ENCODE assay signal across 15 cellular contexts in the genomic region with DNA sequence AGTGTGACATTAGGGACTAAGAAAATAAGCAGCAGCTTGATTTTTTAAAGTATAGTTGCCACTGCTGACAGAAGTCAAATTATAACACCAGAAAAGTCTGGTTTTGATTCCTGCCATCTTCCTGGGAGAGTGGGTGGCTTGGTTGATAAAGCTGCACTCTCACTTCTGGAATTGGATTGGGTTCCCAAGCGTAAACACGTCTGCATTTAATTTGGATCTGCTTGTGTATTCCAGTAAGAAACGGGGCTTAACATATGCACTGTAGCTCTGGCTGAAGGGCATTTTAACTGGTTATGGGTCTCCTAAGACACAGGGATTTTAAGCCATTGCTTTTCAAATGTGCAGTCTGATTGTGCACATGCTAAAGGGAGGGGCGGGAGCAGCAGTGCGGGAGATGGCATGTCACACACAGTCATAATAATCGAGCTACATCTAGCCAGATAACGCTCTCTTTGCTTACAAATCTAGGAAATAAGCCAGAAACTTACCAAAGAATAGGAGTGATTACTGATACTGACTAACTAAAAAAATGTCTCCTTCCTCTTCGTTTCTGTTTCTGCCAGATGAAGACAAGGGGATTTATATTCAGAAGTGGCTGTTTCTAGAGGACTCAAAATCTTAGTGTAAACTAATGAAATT.
"Had no signal": no experiment of that assay in that cellular context is flagged by ENCODE, and none has a peak within 500 bp of the region (broad histone marks: within the 10 kb centered on the region; RNA-seq: fewer than 3 reads in every experiment).

No MANE protein-coding gene starts in this region.

- H3K27ac ChIP-seq: adrenal gland had no signal

- ATAC-seq: activated T-cell treated with anti-CD3 and anti-CD28 coated beads, Interleukin-2, amount 50 U/mL, for 72 hours had no signal

- H3K9me3 Mint-ChIP-seq: T-helper 2 cell treated with Interferon-gamma antibody and Interleukin-4, amounts not matched to agents 5 μg/mL and 100 μg/mL, for 36 hours had no signal

- H3K4me1 ChIP-seq: adrenal gland had no signal

- H3K4me3 ChIP-seq: adrenal gland, lung had no signal

- H3K27ac Mint-ChIP-seq: activated T-cell treated with anti-CD3 and anti-CD28 coated beads, Interleukin-2, amount 50 U/mL, for 72 hours; nephron progenitor cell; T-helper 2 cell treated with Interferon-gamma antibody and Interleukin-4, amounts not matched to agents 5 μg/mL and 100 μg/mL, for 36 hours had no signal

- H3K4me1 Mint-ChIP-seq: nephron progenitor cell had no signal

- H3K4me3 Mint-ChIP-seq: activated T-cell treated with anti-CD3 and anti-CD28 coated beads, Interleukin-2, amount 50 U/mL, for 72 hours; nephron progenitor cell; T-helper 2 cell treated with Interferon-gamma antibody and Interleukin-4, amounts not matched to agents 5 μg/mL and 100 μg/mL, for 36 hours had no signal

- H3K9me3 ChIP-seq: adrenal gland had no signal

- H3K27me3 ChIP-seq: adrenal gland had no signal

- DNase-seq: activated CD4-positive, alpha-beta T cell treated with anti-CD3 and anti-CD28 coated beads, Interleukin-2, amount 50 U/mL, for 4 hours; activated effector memory CD4-positive, alpha-beta T cell treated with anti-CD3 and anti-CD28 coated beads, Interleukin-2, amount 50 U/mL, for 16 hours; activated naive CD4-positive, alpha-beta T cell treated with anti-CD3 and anti-CD28 coated beads, Interleukin-2, amount 50 U/mL, for 16 hours; activated T-cell treated with anti-CD3 and anti-CD28 coated beads, Interleukin-2, amount 50 U/mL, for 72 hours; adrenal gland; effector CD4-positive, alpha-beta T cell; foreskin fibroblast; midbrain; nephron progenitor cell; stimulated activated CD4-positive, alpha-beta T cell treated with anti-CD3 and anti-CD28 coated beads, Interleukin-12 subunit alpha, Interleukin-12 subunit beta, amount 100 ng/mL, for 4 hours; stimulated activated CD4-positive, alpha-beta T cell treated with anti-CD3 and anti-CD28 coated beads, Interleukin-1b, Interleukin-23, amount 100 ng/mL, for 48 hours; stimulated activated CD8-positive, alpha-beta memory T cell treated with anti-CD3 and anti-CD28 coated beads, Interleukin-4, amount 100 ng/mL, for 48 hours; stimulated activated naive CD4-positive, alpha-beta T cell had no signal

- H3K36me3 ChIP-seq: adrenal gland had no signal
